Comparison of ENCODE assay signal across 17 cellular contexts in genomic region chr20:4076033-4076432, GRCh38.
A peak's percentile ranks its signal among the peaks of the same experiment; 100 is the strongest.
DNase-seq lines count a peak whose midpoint lies in the region; ATAC-seq and TF ChIP-seq lines count a peak whose summit lies in the region.
"Had no signal": no experiment of that assay in that cellular context is flagged by ENCODE, and none has a peak within 500 bp of the region (broad histone marks: within the 10 kb centered on the region; RNA-seq: fewer than 3 reads in every experiment).

No MANE protein-coding gene starts in this region.

- no peak for ATAC-seq in right lobe of liver
- no peak for ATAC-seq in HG03432 (IDR thresholded peaks at IDR 0.05; ENCODE audit: unreplicated experiment)

- peak; percentile 19 for DNase-seq in AG10803 (ENCODE audit: low read depth)
- no peak for DNase-seq in HL-60 (ENCODE audit: low read depth in 1 of 2, low spot score in 1 of 2)
- DNase-seq in adipocyte (ENCODE audit: low read depth) = no peak
- peak; percentile 55 for DNase-seq in fibroblast of peridontal ligament (ENCODE audit: extremely low read depth)
- DNase-seq in right lobe of liver = no peak
- no peak for DNase-seq in activated CD4-positive, alpha-beta memory T cell treated with anti-CD3 and anti-CD28 coated beads, Interleukin-2, amount 10 ng/mL, durations not matched to agents 7 days and 5 days
- no peak for DNase-seq in vagina (ENCODE audit: extremely low spot score in 2 of 2)
- DNase-seq: DMS 273 treated with DMSO at 0.1 percent for 48 hours, GDM1, NCI-H1105, NCI-H2081, NCI-H510A, NCI-H748 treated with DMSO at 0.1 percent for 48 hours, RPMI8226, SIG-M5 had no signal

- 63% methylated on average over 3 of the region's 3 CpGs for WGBS in right lobe of liver (ENCODE audit: insufficient coverage, low coverage, low lambda C conversion rate, missing lambda C conversion rate)

- H3K27ac Mint-ChIP-seq in activated CD4-positive, alpha-beta memory T cell treated with anti-CD3 and anti-CD28 coated beads, Interleukin-2, amount 10 ng/mL, durations not matched to agents 7 days and 5 days = no peak overlapping the region

- no peak for TF ChIP-seq POLR2A in right lobe of liver (IDR thresholded peaks at IDR 0.05)
- no peak for TF ChIP-seq POLR2A in vagina (IDR thresholded peaks at IDR 0.05)

- H3K4me1 ChIP-seq in adipocyte (ENCODE audit: control insufficient read depth, insufficient read depth, low read length) = peaks cover 40% of the 10 kb centered on the region
- no peaks in the 10 kb centered on the region for H3K4me1 ChIP-seq in right lobe of liver
- peaks cover 13% of the 10 kb centered on the region for H3K4me1 ChIP-seq in vagina

- H3K36me3 ChIP-seq in adipocyte (ENCODE audit: control insufficient read depth, insufficient read depth, low read length, severe bottlenecking) (no peaks in the 10 kb centered on the region), right lobe of liver (no peaks in the 10 kb centered on the region), vagina (no peaks in the 10 kb centered on the region)

- H3K4me3 Mint-ChIP-seq in activated CD4-positive, alpha-beta memory T cell treated with anti-CD3 and anti-CD28 coated beads, Interleukin-2, amount 10 ng/mL, durations not matched to agents 7 days and 5 days = no peak overlapping the region

- peaks cover 8% of the 10 kb centered on the region for H3K27me3 Mint-ChIP-seq in activated CD4-positive, alpha-beta memory T cell treated with anti-CD3 and anti-CD28 coated beads, Interleukin-2, amount 10 ng/mL, durations not matched to agents 7 days and 5 days

- no peaks in the 10 kb centered on the region for H3K9me3 Mint-ChIP-seq in activated CD4-positive, alpha-beta memory T cell treated with anti-CD3 and anti-CD28 coated beads, Interleukin-2, amount 10 ng/mL, durations not matched to agents 7 days and 5 days

- H3K4me3 ChIP-seq in AG10803 (ENCODE audit: low read length) = no peak overlapping the region
- no peak overlapping the region for H3K4me3 ChIP-seq in HL-60 (replicated peaks; ENCODE audit: insufficient read depth, low read length)
- H3K4me3 ChIP-seq in adipocyte (ENCODE audit: low read length) = peak overlapping the region; percentile 8
- H3K4me3 ChIP-seq in right lobe of liver = no peak overlapping the region
- no peak overlapping the region for H3K4me3 ChIP-seq in vagina

- H3K36me3 Mint-ChIP-seq in activated CD4-positive, alpha-beta memory T cell treated with anti-CD3 and anti-CD28 coated beads, Interleukin-2, amount 10 ng/mL, durations not matched to agents 7 days and 5 days (ENCODE audit: low read depth) = no peaks in the 10 kb centered on the region

- peak overlapping the region; percentile 79 for H3K27ac ChIP-seq in HL-60 (replicated peaks)
- no peak overlapping the region for H3K27ac ChIP-seq in right lobe of liver
- H3K27ac ChIP-seq in vagina = no peak overlapping the region
- H3K27ac ChIP-seq: C4-2B had no signal

- CTCF ChIA-PET in activated CD4-positive, alpha-beta memory T cell treated with anti-CD3 and anti-CD28 coated beads, Interleukin-2, amount 10 ng/mL, durations not matched to agents 7 days and 5 days (lab: Charles Lee) = interaction anchor here (0.7 kb wide), 1 partner anchor 255 kb away, joined by 3 read pairs; no protein-coding TSS in a partner anchor

- H3K9ac ChIP-seq in adipocyte (ENCODE audit: low read length) = peak overlapping the region; percentile 30

- no peaks in the 10 kb centered on the region for H3K27me3 ChIP-seq in HL-60 (ENCODE audit: insufficient read depth, poor library complexity, severe bottlenecking)
- no peaks in the 10 kb centered on the region for H3K27me3 ChIP-seq in adipocyte (replicated peaks; ENCODE audit: control insufficient read depth, insufficient read depth, low read length)
- H3K27me3 ChIP-seq in right lobe of liver = no peaks in the 10 kb centered on the region
- H3K27me3 ChIP-seq in vagina = no peaks in the 10 kb centered on the region

- peaks cover 19% of the 10 kb centered on the region for H3K4me1 Mint-ChIP-seq in activated CD4-positive, alpha-beta memory T cell treated with anti-CD3 and anti-CD28 coated beads, Interleukin-2, amount 10 ng/mL, durations not matched to agents 7 days and 5 days

- POLR2A ChIA-PET in activated CD4-positive, alpha-beta memory T cell treated with anti-CD3 and anti-CD28 coated beads, Interleukin-2, amount 10 ng/mL, durations not matched to agents 7 days and 5 days (lab: Charles Lee) = no interaction called here

- TF ChIP-seq CTCF in AG10803 (conservative IDR thresholded peaks at IDR 0.05; ENCODE audit: low read length) (no peak), HL-60 (IDR thresholded peaks at IDR 0.05; ENCODE audit: insufficient read depth, low read length) (no peak), right lobe of liver (IDR thresholded peaks at IDR 0.05) (no peak), vagina (IDR thresholded peaks at IDR 0.05) (no peak)

- intact Hi-C loops in right lobe of liver (cut with DNase I) (no loop called here), vagina (cut with DNase I) (no loop called here)

- H3K9me3 ChIP-seq in adipocyte (ENCODE audit: control insufficient read depth, low read length) (no peaks in the 10 kb centered on the region), right lobe of liver (no peaks in the 10 kb centered on the region), vagina (no peaks in the 10 kb centered on the region)

Comparison
In these comparisons a context has a peak if more than half of its experiments do, and no peak if none do; other contexts are left out.
1. DNase-seq: peak in AG10803 (single experiment) and fibroblast of peridontal ligament (single experiment); none in HL-60 (0 of 2), adipocyte (single experiment), right lobe of liver (0 of 3), activated CD4-positive, alpha-beta memory T cell treated with anti-CD3 and anti-CD28 coated beads, Interleukin-2, amount 10 ng/mL, durations not matched to agents 7 days and 5 days (single experiment) and vagina (0 of 2).